In genomic region chr9:69582544-69583297, GRCh38 we compare ENCODE assay signal across 14 cellular contexts.
DNase-seq lines count a peak whose midpoint lies in the region; ATAC-seq, FAIRE-seq and TF ChIP-seq lines count a peak whose summit lies in the region.
"Had no signal": no experiment of that assay in that cellular context is flagged by ENCODE, and none has a peak within 500 bp of the region (broad histone marks: within the 10 kb centered on the region; RNA-seq: fewer than 3 reads in every experiment).

No MANE protein-coding gene starts in this region.

- DNase-seq in A172 (ENCODE audit: low spot score) (peak; percentile 59), G401 (ENCODE audit: low spot score) (peak; percentile 11), RWPE1 (ENCODE audit: low spot score) (peak; percentile 12), left ventricle myocardium superior (no peak), uterus (no peak), small intestine (no peak), trophoblast cell (no peak)
- DNase-seq: activated CD4-positive, alpha-beta memory T cell treated with anti-CD3 and anti-CD28 coated beads for 36 hours; naive B cell; NCI-H1092 treated with DMSO at 0.1 percent for 48 hours; NCI-H510A; stimulated activated CD4-positive, alpha-beta T cell treated with anti-CD3 and anti-CD28 coated beads, Interleukin-2, amount 100 ng/mL, for 48 hours had no signal

- in situ Hi-C loops in G401 (cut with HindIII; ENCODE audit: low sequenced_read_pairs), result no loop called here

- no peak overlapping the region for H4K12ac ChIP-seq in trophoblast cell (ENCODE audit: low read depth, low read length)

- TF ChIP-seq POLR2A in uterus (IDR thresholded peaks at IDR 0.05), result no peak

- H4K91ac ChIP-seq in trophoblast cell (ENCODE audit: low read depth, low read length), result no peak overlapping the region

- ATAC-seq in left ventricle myocardium superior (peak; percentile 39), GM18909 (IDR thresholded peaks at IDR 0.05; ENCODE audit: poor library complexity, unreplicated experiment) (no peak)
- ATAC-seq: stimulated activated memory B cell treated with anti-CD40 and anti-IgM and Interleukin-4, amounts not matched to agents 10 μg/mL and 1 μg/mL and 100 μg/mL, for 72 hours had no signal

- H3K9ac ChIP-seq in trophoblast cell (ENCODE audit: low read length), result no peak overlapping the region

- no peaks in the 10 kb centered on the region for H3K27me3 ChIP-seq in uterus
- no peaks in the 10 kb centered on the region for H3K27me3 ChIP-seq in small intestine (ENCODE audit: control insufficient read depth in 2 of 2, insufficient read depth in 2 of 2, low read length in 2 of 2)
- H3K27me3 ChIP-seq in trophoblast cell (ENCODE audit: insufficient read depth, low read length), result peaks cover 6% of the 10 kb centered on the region

- H3K4me2 ChIP-seq in trophoblast cell (ENCODE audit: low read length), result no peak overlapping the region

- no peak overlapping the region for H2AFZ ChIP-seq in trophoblast cell (ENCODE audit: insufficient read depth, low read length, poor library complexity)

- no peaks in the 10 kb centered on the region for H3K79me2 ChIP-seq in trophoblast cell (ENCODE audit: control insufficient read depth, insufficient read depth, low read length, poor library complexity)

- TF ChIP-seq CTCF in RWPE1 (conservative IDR thresholded peaks at IDR 0.05; ENCODE audit: low read depth) (no peak), uterus (IDR thresholded peaks at IDR 0.05) (no peak)

- H3K4me1 ChIP-seq in uterus, result no peaks in the 10 kb centered on the region
- peaks cover 5 to 7% of the 10 kb centered on the region in 2 donors for H3K4me1 ChIP-seq in small intestine (ENCODE audit: control insufficient read depth in 2 of 2, insufficient read depth in 1 of 2, low read depth in 1 of 2, low read length in 1 of 2)
- peaks cover 0 to 3% of the 10 kb centered on the region in 2 experiments for H3K4me1 ChIP-seq in trophoblast cell (ENCODE audit: control insufficient read depth in 1 of 2, insufficient read depth in 2 of 2, low read length in 2 of 2)

- no peak overlapping the region for H4K8ac ChIP-seq in trophoblast cell (ENCODE audit: low read depth, low read length)

- CTCF ChIA-PET in RWPE1 (lab: Yijun Ruan, JAX), result interaction anchor here (0.7 kb wide), 1 partner anchor 136 kb away, joined by 3 read pairs; no protein-coding TSS in a partner anchor

- H3K27ac ChIP-seq in RWPE1 (no peak overlapping the region), uterus (no peak overlapping the region), small intestine (ENCODE audit: low read depth in 1 of 2, low read length in 1 of 2) (no peak overlapping the region), trophoblast cell (ENCODE audit: low read depth, low read length) (no peak overlapping the region)

- H2BK12ac ChIP-seq in trophoblast cell (ENCODE audit: low read length), result no peak overlapping the region

- no peaks in the 10 kb centered on the region for H3K9me3 ChIP-seq in uterus
- H3K9me3 ChIP-seq in small intestine (ENCODE audit: control insufficient read depth, low read depth), result no peaks in the 10 kb centered on the region
- no peaks in the 10 kb centered on the region for H3K9me3 ChIP-seq in trophoblast cell (ENCODE audit: insufficient read depth, low read depth, low read length)

- H3K18ac ChIP-seq in trophoblast cell (ENCODE audit: low read length), result no peak overlapping the region

- no peak overlapping the region for H2BK120ac ChIP-seq in trophoblast cell (ENCODE audit: insufficient read depth, low read length, poor library complexity)

- intact Hi-C loops in left ventricle myocardium superior (cut with micrococcal nuclease), result no loop called here
- intact Hi-C loops in uterus (cut with DNase I; ENCODE audit: low total_unique reads), result no loop called here

- H3K4ac ChIP-seq in trophoblast cell (ENCODE audit: low read depth, low read length), result no peak overlapping the region

- H3K4me3 ChIP-seq in uterus, result no peak overlapping the region
- H3K4me3 ChIP-seq in small intestine (ENCODE audit: low read depth in 1 of 2, low read length in 2 of 2), result no peak overlapping the region
- H3K4me3 ChIP-seq in trophoblast cell (ENCODE audit: low read depth, low read length), result no peak overlapping the region

- H2AK5ac ChIP-seq in trophoblast cell (ENCODE audit: low read length), result no peak overlapping the region

- no peaks in the 10 kb centered on the region for H3K79me1 ChIP-seq in trophoblast cell (ENCODE audit: low read length)

- no peak for FAIRE-seq in small intestine (lab: Jason Lieb, UNC)

- POLR2A ChIA-PET in RWPE1 (lab: Yijun Ruan, JAX; ENCODE audit: low non-redundant PET), result no interaction called here

- H3K36me3 ChIP-seq in uterus, result no peaks in the 10 kb centered on the region
- no peaks in the 10 kb centered on the region for H3K36me3 ChIP-seq in small intestine (ENCODE audit: control insufficient read depth in 2 of 2, insufficient read depth in 2 of 2, low read length in 2 of 2)
- H3K36me3 ChIP-seq in trophoblast cell (ENCODE audit: control insufficient read depth in 1 of 2, insufficient read depth in 2 of 2, low read length in 2 of 2), result no peaks in the 10 kb centered on the region

- no peak overlapping the region for H3K14ac ChIP-seq in trophoblast cell (ENCODE audit: low read length)

- H3K23ac ChIP-seq in trophoblast cell (ENCODE audit: low read length), result no peak overlapping the region

- H2BK5ac ChIP-seq in trophoblast cell (ENCODE audit: low read depth, low read length, poor library complexity), result no peak overlapping the region

- WGBS in small intestine, 3 donors, result 89 to 92% (median 90%) methylated on average over 4 of the region's 4 CpGs
- WGBS in trophoblast cell (ENCODE audit: extremely low coverage, insufficient coverage, insufficient read length), result no CpG with 5 or more reads among the region's 4 CpGs

Comparison
In these comparisons a context has a peak if more than half of its experiments do, and no peak if none do; other contexts are left out.
1. DNase-seq: peak in A172 (single experiment), G401 (single experiment) and RWPE1 (single experiment); none in left ventricle myocardium superior (single experiment), uterus (0 of 2), small intestine (single experiment) and trophoblast cell (0 of 2).